In the genomic region with DNA sequence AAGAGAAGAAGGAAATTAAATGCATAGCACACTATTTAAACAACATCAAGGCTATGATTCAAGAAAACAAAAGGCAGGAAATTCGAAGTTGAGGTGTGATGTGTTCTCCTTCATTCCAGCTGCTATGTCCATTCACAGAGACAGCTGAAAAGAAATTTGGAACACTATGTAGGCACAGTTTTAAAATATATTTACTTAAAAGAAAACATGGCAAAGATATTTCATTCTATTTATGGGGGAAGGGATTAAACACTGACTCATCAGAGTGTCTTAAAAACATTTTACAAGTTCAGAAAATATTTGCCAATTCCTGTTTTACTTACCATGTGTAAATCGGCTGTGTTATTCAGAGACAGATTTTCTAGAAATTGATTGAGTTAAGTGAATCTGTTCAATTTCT, we compare ENCODE assay signal across 1 cellular context.
TF ChIP-seq lines count a peak whose summit lies in the region.

No MANE protein-coding gene starts in this region.

TF ChIP-seq in SK-N-SH treated with all-trans-retinoic acid at 6 μM for 48 hours, 23 proteins besides CTCF, POLR2A, EP300 and RAD21 (continued from another document):
- TF ChIP-seq CREB5 (CRISPR knock-in tag; IDR thresholded peaks at IDR 0.05; ENCODE audit: low read depth) (no peak), ZC3H10 (CRISPR knock-in tag; IDR thresholded peaks at IDR 0.05) (no peak), CSDC2 (CRISPR knock-in tag; IDR thresholded peaks at IDR 0.05) (no peak), SNAI2 (CRISPR knock-in tag; IDR thresholded peaks at IDR 0.05) (no peak), ISL1 (CRISPR knock-in tag; IDR thresholded peaks at IDR 0.05) (no peak), ZFP30 (CRISPR knock-in tag; IDR thresholded peaks at IDR 0.05) (no peak)
- TF ChIP-seq, protein P1, sequence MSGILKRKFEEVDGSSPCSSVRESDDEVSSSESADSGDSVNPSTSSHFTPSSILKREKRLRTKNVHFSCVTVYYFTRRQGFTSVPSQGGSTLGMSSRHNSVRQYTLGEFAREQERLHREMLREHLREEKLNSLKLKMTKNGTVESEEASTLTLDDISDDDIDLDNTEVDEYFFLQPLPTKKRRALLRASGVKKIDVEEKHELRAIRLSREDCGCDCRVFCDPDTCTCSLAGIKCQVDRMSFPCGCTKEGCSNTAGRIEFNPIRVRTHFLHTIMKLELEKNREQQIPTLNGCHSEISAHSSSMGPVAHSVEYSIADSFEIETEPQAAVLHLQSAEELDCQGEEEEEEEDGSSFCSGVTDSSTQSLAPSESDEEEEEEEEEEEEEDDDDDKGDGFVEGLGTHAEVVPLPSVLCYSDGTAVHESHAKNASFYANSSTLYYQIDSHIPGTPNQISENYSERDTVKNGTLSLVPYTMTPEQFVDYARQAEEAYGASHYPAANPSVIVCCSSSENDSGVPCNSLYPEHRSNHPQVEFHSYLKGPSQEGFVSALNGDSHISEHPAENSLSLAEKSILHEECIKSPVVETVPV (CRISPR knock-in tag; IDR thresholded peaks at IDR 0.05) = no peak
